ENCODE assay signal across 23 cellular contexts in genomic region chr10:70135046-70135445, GRCh38. TPM values are rescaled to one million over a fixed set of nuclear protein-coding genes. Genes with fewer than 3 reads are reported as not detected.
A peak's percentile ranks its signal among the peaks of the same experiment; 100 is the strongest.
DNase-seq lines count a peak whose midpoint lies in the region; ATAC-seq and TF ChIP-seq lines count a peak whose summit lies in the region.
"Had no signal": no experiment of that assay in that cellular context is flagged by ENCODE, and none has a peak within 500 bp of the region (broad histone marks: within the 10 kb centered on the region; RNA-seq: fewer than 3 reads in every experiment).

No MANE protein-coding gene starts in this region.

- H3K4me3 Mint-ChIP-seq in activated naive CD4-positive, alpha-beta T cell treated with anti-CD3 and anti-CD28 coated beads, Interleukin-2, amount 50 U/mL, for 24 hours, result no peak overlapping the region
- H3K4me3 Mint-ChIP-seq in chondrocyte (ENCODE audit: unreplicated experiment), result no peak overlapping the region

- H3K4me1 ChIP-seq in psoas muscle, result peaks cover 39% of the 10 kb centered on the region

- TF ChIP-seq CTCF in coronary artery (IDR thresholded peaks at IDR 0.05) (no peak), psoas muscle (IDR thresholded peaks at IDR 0.05) (no peak), chondrocyte (IDR thresholded peaks at IDR 0.05) (no peak)

- H3K27me3 Mint-ChIP-seq in activated naive CD4-positive, alpha-beta T cell treated with anti-CD3 and anti-CD28 coated beads, Interleukin-2, amount 50 U/mL, for 24 hours, result no peaks in the 10 kb centered on the region
- H3K27me3 Mint-ChIP-seq in chondrocyte (ENCODE audit: low read depth), result no peaks in the 10 kb centered on the region

- H3K27me3 ChIP-seq in psoas muscle (ENCODE audit: insufficient read depth in 3 of 3, low read length in 2 of 3), result no peaks in the 10 kb centered on the region

- peak overlapping the region; percentile 53 for H3K27ac Mint-ChIP-seq in activated naive CD4-positive, alpha-beta T cell treated with anti-CD3 and anti-CD28 coated beads, Interleukin-2, amount 50 U/mL, for 24 hours
- H3K27ac Mint-ChIP-seq in chondrocyte (ENCODE audit: unreplicated experiment), result no peak overlapping the region

- intact Hi-C loops in psoas muscle (cut with DNase I), result no loop called here

- no peak for ATAC-seq in psoas muscle
- ATAC-seq: K562, Panc1 had no signal

- no peak for DNase-seq in activated naive CD4-positive, alpha-beta T cell (lab: John Stamatoyannopoulos, UW)
- DNase-seq in coronary artery (ENCODE audit: low spot score) (peak; percentile 36), psoas muscle (no peak), ureter (ENCODE audit: low spot score) (peak; percentile 22), chondrocyte (ENCODE audit: low spot score) (no peak), NCI-H748 (lab: John Stamatoyannopoulos, UW; ENCODE audit: unreplicated experiment) (no peak)
- DNase-seq: Calu3, DMS79 treated with DMSO at 0.1 percent for 48 hours, GF-D8, GOT3, HCEC 1CT, Kasumi-1, MV-4-11, NCI-H1105, NCI-H1436 treated with DMSO at 0.1 percent for 48 hours, NCI-H187 treated with DMSO at 0.1 percent for 48 hours, NCI-H2107, NCI-H446 treated with DMSO at 0.1 percent for 48 hours, NCI-H526, SHP77 treated with DMSO at 0.1 percent for 48 hours had no signal

- WGBS in psoas muscle, 3 donors, result 39 to 69% (median 48%) methylated on average over 3 of the region's 3 CpGs

- no peak overlapping the region for H3K27ac ChIP-seq in coronary artery
- H3K27ac ChIP-seq in psoas muscle, result peak overlapping the region; percentile 85

- peaks cover 0 to 16% of the 10 kb centered on the region in 2 donors for H3K36me3 ChIP-seq in psoas muscle (ENCODE audit: insufficient read depth in 1 of 2, low read depth in 1 of 2)

- peaks cover 36% of the 10 kb centered on the region for H3K4me1 Mint-ChIP-seq in activated naive CD4-positive, alpha-beta T cell treated with anti-CD3 and anti-CD28 coated beads, Interleukin-2, amount 50 U/mL, for 24 hours
- H3K4me1 Mint-ChIP-seq in chondrocyte (ENCODE audit: low read depth), result peaks cover 30% of the 10 kb centered on the region

- peaks cover 2% of the 10 kb centered on the region for H3K36me3 Mint-ChIP-seq in activated naive CD4-positive, alpha-beta T cell treated with anti-CD3 and anti-CD28 coated beads, Interleukin-2, amount 50 U/mL, for 24 hours
- peaks cover 9% of the 10 kb centered on the region for H3K36me3 Mint-ChIP-seq in chondrocyte (ENCODE audit: low read depth)

- H3K4me3 ChIP-seq in coronary artery (no peak overlapping the region), psoas muscle (no peak overlapping the region)
- H3K4me3 ChIP-seq: K562 had no signal

- H3K9me3 ChIP-seq in psoas muscle, result no peaks in the 10 kb centered on the region

- H3K9me3 Mint-ChIP-seq in activated naive CD4-positive, alpha-beta T cell treated with anti-CD3 and anti-CD28 coated beads, Interleukin-2, amount 50 U/mL, for 24 hours, result no peaks in the 10 kb centered on the region
- no peaks in the 10 kb centered on the region for H3K9me3 Mint-ChIP-seq in chondrocyte (ENCODE audit: low read depth)

RNA-seq across cellular contexts. Expression of gene AIFM2, which starts 2.4 kb away (rescaled TPM):
- total RNA-seq in psoas muscle (10 to 100 TPM; 10.1 to 14.5 (median 10.4) TPM), ureter (12.4 TPM), chondrocyte (10.0 to 10.8 TPM (median 10.3 TPM) in 3 replicates)
- 10 to 100 TPM in 2 of 3 donors, 1 to 10 TPM in 1; 8.7 to 40.5 (median 26.3) TPM for polyA plus RNA-seq in psoas muscle

RNA-seq across cellular contexts. Expression of gene TYSND1, which starts 11.5 kb away (rescaled TPM):
- total RNA-seq in psoas muscle, result 1 to 10 TPM; 2.4 to 4.7 (median 3.7) TPM
- polyA plus RNA-seq in psoas muscle, result 1 to 10 TPM; 2.8 to 7.5 (median 4.1) TPM
- total RNA-seq in ureter, result 22.2 TPM
- 9.4 to 11.9 TPM (median 9.4 TPM) in 3 replicates for total RNA-seq in chondrocyte

RNA-seq across cellular contexts. Expression of gene SAR1A, which starts 35.3 kb away (rescaled TPM):
- total RNA-seq in psoas muscle (10 to 100 TPM; 70.0 to 96.8 (median 90.7) TPM), ureter (116 TPM), chondrocyte (203 to 233 TPM (median 212 TPM) in 3 replicates)
- polyA plus RNA-seq in psoas muscle, result 10 to 100 TPM; 38.2 to 87.7 (median 63.6) TPM

Comparison
In these comparisons a context has a peak if more than half of its experiments do, and no peak if none do; other contexts are left out.
1. DNase-seq: peak in coronary artery (single experiment) and ureter (single experiment); none in activated naive CD4-positive, alpha-beta T cell (0 of 4), psoas muscle (0 of 2), chondrocyte (single experiment) and NCI-H748 (single experiment).